1 cellular context compared by ENCODE assay signal in genomic region chr16:12613992-12614661, GRCh38.
TF ChIP-seq lines count a peak whose summit lies in the region.

No MANE protein-coding gene starts in this region.

TF ChIP-seq in liver, 16 proteins besides CTCF, POLR2A, EP300 and RAD21:
- TF ChIP-seq REST (IDR thresholded peaks at IDR 0.05) (no peak), HNF4A (conservative IDR thresholded peaks at IDR 0.05) (no peak)
